In genomic region chr5:134534058-134534725, GRCh38 we compare ENCODE assay signal across 18 cellular contexts. TPM values are rescaled to one million over a fixed set of nuclear protein-coding genes. Genes with fewer than 3 reads are reported as not detected.
DNase-seq lines count a peak whose midpoint lies in the region; ATAC-seq, FAIRE-seq and TF ChIP-seq lines count a peak whose summit lies in the region.
"Had no signal": no experiment of that assay in that cellular context is flagged by ENCODE, and none has a peak within 500 bp of the region (broad histone marks: within the 10 kb centered on the region; RNA-seq: fewer than 3 reads in every experiment).

No MANE protein-coding gene starts in this region.

- H3K23ac ChIP-seq in H1 (ENCODE audit: insufficient read length) = no peak overlapping the region

- H3K56ac ChIP-seq in H1 (replicated peaks; ENCODE audit: insufficient read length, low read depth, low read length) = no peak overlapping the region

- no peak for ATAC-seq in T-helper 17 cell
- ATAC-seq in stimulated activated effector memory CD8-positive, alpha-beta T cell treated with anti-CD3 and anti-CD28 coated beads, Interleukin-12 subunit alpha, Interleukin-12 subunit beta, amount 100 ng/mL, for 72 hours = no peak
- ATAC-seq: A549, body of pancreas had no signal

- H4K20me1 ChIP-seq in H1 (replicated peaks in 1 of 2; ENCODE audit: control insufficient read depth in 1 of 2, insufficient read depth in 2 of 2, low read length in 2 of 2) = no peaks in the 10 kb centered on the region

- no peak overlapping the region for H2AFZ ChIP-seq in H1 (ENCODE audit: low read length)

- no peak overlapping the region for H3K4me3 Mint-ChIP-seq in activated T-cell treated with anti-CD3 and anti-CD28 coated beads, Interleukin-2, amount 50 U/mL, for 24 hours
- no peak overlapping the region for H3K4me3 Mint-ChIP-seq in T-helper 17 cell
- H3K4me3 Mint-ChIP-seq in stimulated activated effector memory CD8-positive, alpha-beta T cell treated with anti-CD3 and anti-CD28 coated beads, Interleukin-12 subunit alpha, Interleukin-12 subunit beta, amount 100 ng/mL, for 72 hours = no peak overlapping the region

- no peak overlapping the region for H2BK120ac ChIP-seq in H1 (replicated peaks; ENCODE audit: low read depth, low read length)

- H3K27me3 Mint-ChIP-seq in activated T-cell treated with anti-CD3 and anti-CD28 coated beads, Interleukin-2, amount 50 U/mL, for 24 hours = no peaks in the 10 kb centered on the region
- no peaks in the 10 kb centered on the region for H3K27me3 Mint-ChIP-seq in T-helper 17 cell

- no peak overlapping the region for H3K27ac ChIP-seq in H1 (ENCODE audit: low read depth, low read length)
- H3K27ac ChIP-seq: A549, body of pancreas, epithelial cell of prostate, upper lobe of right lung had no signal

- TF ChIP-seq CTCF in H1 (IDR thresholded peaks at IDR 0.05; ENCODE audit: control extremely low read depth in 1 of 3, insufficient read depth in 1 of 3, low read depth in 1 of 3, low read length in 3 of 3) = no peak

- no peak overlapping the region for H3K14ac ChIP-seq in H1 (ENCODE audit: insufficient read length)

- peak overlapping the region; percentile 41 for H4K91ac ChIP-seq in H1 (replicated peaks; ENCODE audit: insufficient read length, low read length)

- H3K36me3 Mint-ChIP-seq in activated T-cell treated with anti-CD3 and anti-CD28 coated beads, Interleukin-2, amount 50 U/mL, for 24 hours (ENCODE audit: low read depth) = peaks cover 47% of the 10 kb centered on the region
- H3K36me3 Mint-ChIP-seq in T-helper 17 cell (ENCODE audit: low read depth) = peaks cover 3% of the 10 kb centered on the region
- H3K36me3 Mint-ChIP-seq in stimulated activated effector memory CD8-positive, alpha-beta T cell treated with anti-CD3 and anti-CD28 coated beads, Interleukin-12 subunit alpha, Interleukin-12 subunit beta, amount 100 ng/mL, for 72 hours = peaks cover 29% of the 10 kb centered on the region

- CTCF ChIA-PET in H1 (lab: Charles Lee; ENCODE audit: partially characterized antibody) = interaction anchor here (0.6 to 10.9 kb wide), 18 partner anchors 8 to 416 kb away, joined by 3 to 121 read pairs (median 4); partner anchors contain the start of gene CDKN2AIPNL

- 94% methylated on average over 10 of the region's 10 CpGs; no CpG with 5 or more reads in 1 of the 2 experiments for WGBS in H1 (ENCODE audit: extremely low coverage in 1 of 2, insufficient coverage in 1 of 2, insufficient read length in 1 of 2, insufficient replicate concordance in 2 of 2, low coverage in 1 of 2, low lambda C conversion rate in 2 of 2, missing lambda C conversion rate in 1 of 2), 2 experiments

- H3K4me2 ChIP-seq in H1 (ENCODE audit: insufficient read depth in 1 of 2, low read depth in 2 of 2, low read length in 2 of 2) = 0 out of 4 replicates have a peak overlapping the region, but pooled peaks of 1 of the 2 experiments have one; percentile 19
- H3K4me2 ChIP-seq: A549 had no signal

- no peak overlapping the region for H4K5ac ChIP-seq in H1 (ENCODE audit: insufficient read length, low read depth, low read length)

- no peak for FAIRE-seq in H1 (lab: Jason Lieb, UNC)
- FAIRE-seq: A549, frontal cortex had no signal

- H3K9ac ChIP-seq in H1 (replicated peaks in 1 of 4; ENCODE audit: extremely low read depth in 1 of 4, low read depth in 3 of 4, low read length in 3 of 4) = no peak overlapping the region

- peak overlapping the region; percentile 65; the same call in 1 of the 2 replicates for H3K18ac ChIP-seq in H1 (ENCODE audit: extremely low read depth, low read length)

- no peak overlapping the region for H2BK20ac ChIP-seq in H1 (ENCODE audit: low read length)

- H3K79me1 ChIP-seq in H1 (ENCODE audit: low read depth, low read length) = peaks cover 35% of the 10 kb centered on the region

- H3K4me1 Mint-ChIP-seq in activated T-cell treated with anti-CD3 and anti-CD28 coated beads, Interleukin-2, amount 50 U/mL, for 24 hours (ENCODE audit: low read depth) = peaks cover 89% of the 10 kb centered on the region
- peaks cover 57% of the 10 kb centered on the region for H3K4me1 Mint-ChIP-seq in T-helper 17 cell
- peaks cover 81% of the 10 kb centered on the region for H3K4me1 Mint-ChIP-seq in stimulated activated effector memory CD8-positive, alpha-beta T cell treated with anti-CD3 and anti-CD28 coated beads, Interleukin-12 subunit alpha, Interleukin-12 subunit beta, amount 100 ng/mL, for 72 hours

- no peak overlapping the region for H3K4ac ChIP-seq in H1 (replicated peaks; ENCODE audit: insufficient read length, low read depth, low read length)

- peaks cover 13 to 36% (median 24%) of the 10 kb centered on the region in 4 experiments for H3K4me1 ChIP-seq in H1 (replicated peaks in 1 of 4; ENCODE audit: control insufficient read depth in 3 of 4, insufficient read depth in 4 of 4, low read length in 3 of 4)

- 0 out of 2 replicates have a peak overlapping the region, but pooled peaks have one; percentile 29 for H2BK12ac ChIP-seq in H1 (ENCODE audit: low read depth, low read length)

- peaks cover 2 to 32% (median 10%) of the 10 kb centered on the region in 4 experiments; a peak in 5 of 8 replicates for H3K36me3 ChIP-seq in H1 (ENCODE audit: control insufficient read depth in 2 of 4, insufficient read depth in 4 of 4, low read length in 3 of 4)

- no peaks in the 10 kb centered on the region for H3K9me3 Mint-ChIP-seq in activated T-cell treated with anti-CD3 and anti-CD28 coated beads, Interleukin-2, amount 50 U/mL, for 24 hours
- H3K9me3 Mint-ChIP-seq in stimulated activated effector memory CD8-positive, alpha-beta T cell treated with anti-CD3 and anti-CD28 coated beads, Interleukin-12 subunit alpha, Interleukin-12 subunit beta, amount 100 ng/mL, for 72 hours = no peaks in the 10 kb centered on the region

- peaks cover 21 to 85% of the 10 kb centered on the region in 2 experiments for H3K79me2 ChIP-seq in H1 (ENCODE audit: control insufficient read depth in 1 of 2, insufficient read depth in 2 of 2, low read length in 2 of 2)

- no peak for DNase-seq in activated T-cell treated with anti-CD3 and anti-CD28 coated beads, Interleukin-2, amount 50 U/mL, for 24 hours
- DNase-seq in activated T-cell treated with anti-CD3 and anti-CD28 coated beads, Interleukin-2, amount 50 U/mL, for 1 hour = no peak
- DNase-seq in T-helper 17 cell (no peak), H1 (ENCODE audit: low read depth in 1 of 2, low spot score in 2 of 2) (no peak), Ammon's horn (ENCODE audit: low spot score) (no peak), cortex of kidney (lab: John Stamatoyannopoulos, UW) (no peak), NCI-H345 treated with DMSO at 0.1 percent for 48 hours (lab: John Stamatoyannopoulos, UW; ENCODE audit: unreplicated experiment) (no peak)
- no peak for DNase-seq in stimulated activated effector memory CD8-positive, alpha-beta T cell treated with anti-CD3 and anti-CD28 coated beads, Interleukin-12 subunit alpha, Interleukin-12 subunit beta, amount 100 ng/mL, for 72 hours (ENCODE audit: low spot score in 2 of 2)
- DNase-seq: activated CD8-positive, alpha-beta memory T cell treated with anti-CD3 and anti-CD28 coated beads for 24 hours; activated effector memory CD4-positive, alpha-beta T cell treated with anti-CD3 and anti-CD28 coated beads, Interleukin-2, amount 50 U/mL, for 16 hours; EL; NCI-H1105 treated with DMSO at 0.1 percent for 48 hours had no signal

- peak overlapping the region; percentile 40 for H2BK5ac ChIP-seq in H1 (ENCODE audit: low read depth, low read length)

- POLR2A ChIA-PET in H1 (lab: Charles Lee; ENCODE audit: partially characterized antibody) = interaction anchor here (0.8 to 1.7 kb wide), 9 partner anchors 8 to 162 kb away, joined by 3 to 10 read pairs (median 4); no protein-coding TSS in a partner anchor

- no peak for TF ChIP-seq POLR2A in H1 (IDR thresholded peaks at IDR 0.05; ENCODE audit: control extremely low read depth in 1 of 2, low read depth in 2 of 2, low read length in 2 of 2)

- TF ChIP-seq EP300 in H1 (IDR thresholded peaks at IDR 0.05; ENCODE audit: borderline replicate concordance in 1 of 2, low read depth in 2 of 2, low read length in 2 of 2) = no peak

- H3K9me3 ChIP-seq in T-helper 17 cell (ENCODE audit: control insufficient read depth, low read length, poor library complexity, severe bottlenecking) (no peaks in the 10 kb centered on the region), H1 (ENCODE audit: insufficient read depth in 2 of 2, low read depth in 1 of 2, low read length in 1 of 2) (no peaks in the 10 kb centered on the region)
- H3K9me3 ChIP-seq: A549, body of pancreas, upper lobe of right lung had no signal

- peak overlapping the region; percentile 98 for H3K27ac Mint-ChIP-seq in activated T-cell treated with anti-CD3 and anti-CD28 coated beads, Interleukin-2, amount 50 U/mL, for 24 hours
- peak overlapping the region; percentile 73 for H3K27ac Mint-ChIP-seq in T-helper 17 cell
- peak overlapping the region; percentile 87 for H3K27ac Mint-ChIP-seq in stimulated activated effector memory CD8-positive, alpha-beta T cell treated with anti-CD3 and anti-CD28 coated beads, Interleukin-12 subunit alpha, Interleukin-12 subunit beta, amount 100 ng/mL, for 72 hours

- peak overlapping the region; percentile 97; the same call in 1 of the 2 replicates for H2AK5ac ChIP-seq in H1 (ENCODE audit: low read depth, low read length)

- H3K4me3 ChIP-seq in H1 (ENCODE audit: extremely low read depth in 1 of 4, insufficient read depth in 2 of 4, low read depth in 3 of 4, low read length in 4 of 4) = no peak overlapping the region
- H3K4me3 ChIP-seq: A549, body of pancreas, skin epidermis, upper lobe of right lung had no signal

- no peak for TF ChIP-seq RAD21 in H1 (IDR thresholded peaks at IDR 0.05 in 1 of 2, conservative IDR thresholded peaks at IDR 0.05 in 1 of 2; ENCODE audit: low read depth in 2 of 2, low read length in 2 of 2)

- H3K27me3 ChIP-seq in H1 (replicated peaks in 1 of 4; ENCODE audit: control insufficient read depth in 3 of 4, extremely low read depth in 1 of 4, insufficient read depth in 3 of 4, low read length in 3 of 4) = no peaks in the 10 kb centered on the region
- H3K27me3 ChIP-seq: body of pancreas, upper lobe of right lung had no signal

- no peaks in the 10 kb centered on the region for H3K23me2 ChIP-seq in H1 (ENCODE audit: low read depth, low read length)

- H2BK15ac ChIP-seq in H1 (ENCODE audit: low read length) = peak overlapping the region; percentile 53; the same call in 1 of the 2 replicates

- no peak overlapping the region; the same call in 1 of the 2 replicates for H4K8ac ChIP-seq in H1 (ENCODE audit: extremely low read depth, insufficient read depth, low read length)

TF ChIP-seq in H1, 55 proteins besides CTCF, POLR2A, EP300 and RAD21 (continues in another document):
- TF ChIP-seq HDAC6 (IDR thresholded peaks at IDR 0.05; ENCODE audit: low read depth, low read length) = no peak

RNA-seq across cellular contexts. Expression of gene JADE2, which starts 8.7 kb away (rescaled TPM):
- 100 to 1,000 TPM; 129 to 138 TPM for total RNA-seq in T-helper 17 cell
- 55.8 and 59.4 TPM in 2 replicates for total RNA-seq in H1 (2021; fragmentation: NEBNext Ultra II Directional; extraction: Animal tissue kit (Norgen Biotek cat#: 25700))
- 19.2 and 21.9 TPM in 2 replicates for polyA plus RNA-seq in H1 (2011; rRNA removed)
- polyA plus RNA-seq in H1 (2011; cell fraction: cytosol; rRNA removed) = 19.5 TPM
- 28.6 TPM for polyA plus RNA-seq in H1 (2011; cell fraction: nucleus; rRNA removed)
- polyA plus RNA-seq in H1 (2012, experiment 1 of 2) = 15.9 to 23.0 TPM (median 22.1 TPM) in 4 replicates
- polyA plus RNA-seq in H1 (2012, experiment 2 of 2) = 19.7 TPM
- polyA plus RNA-seq in H1 (2013, experiment 1 of 2) = 14.6 TPM
- 14.5 TPM for polyA plus RNA-seq in H1 (2013, experiment 2 of 2)
- polyA minus RNA-seq in H1 (2011; rRNA and poly(A)+ RNA removed) = 42.6 and 49.2 TPM in 2 replicates
- polyA minus RNA-seq in H1 (2011; cell fraction: cytosol; rRNA and poly(A)+ RNA removed) = 24.7 TPM
- polyA minus RNA-seq in H1 (2011; cell fraction: nucleus; rRNA and poly(A)+ RNA removed) = 26.6 TPM
